ENCODE assay signal across 20 cellular contexts in the genomic region with DNA sequence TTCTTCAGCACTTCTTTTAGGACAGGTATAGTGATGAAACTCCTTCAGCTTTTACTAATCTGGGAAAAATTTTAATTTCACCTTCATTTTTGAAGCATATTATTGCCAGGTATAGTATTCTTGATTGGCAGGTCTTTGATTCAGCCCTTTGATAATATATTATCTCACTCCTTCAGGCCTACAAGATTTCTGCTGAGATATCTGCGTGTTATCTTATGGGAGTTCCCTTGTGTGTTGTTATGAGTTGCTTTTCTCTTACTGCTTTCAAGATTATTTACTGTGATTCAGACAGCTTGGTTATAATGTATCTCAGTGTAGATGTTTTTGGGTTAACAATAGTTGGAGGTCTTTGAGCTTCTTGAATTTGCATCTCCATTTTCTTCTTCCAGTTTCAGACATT.
DNase-seq lines count a peak whose midpoint lies in the region; ATAC-seq and TF ChIP-seq lines count a peak whose summit lies in the region.
"Had no signal": no experiment of that assay in that cellular context is flagged by ENCODE, and none has a peak within 500 bp of the region (broad histone marks: within the 10 kb centered on the region; RNA-seq: fewer than 3 reads in every experiment).

No MANE protein-coding gene starts in this region.

- ATAC-seq in activated naive CD8-positive, alpha-beta T cell treated with anti-CD3 and anti-CD28 coated beads, Interleukin-2, amount 50 U/mL, for 24 hours, result no peak
- ATAC-seq in foreskin keratinocyte, result no peak
- ATAC-seq: left cardiac atrium; right cardiac atrium; stimulated activated naive CD8-positive, alpha-beta T cell treated with anti-CD3 and anti-CD28 coated beads, Interleukin-15, amount 100 ng/mL, for 72 hours had no signal

- H3K79me2 ChIP-seq in Loucy (ENCODE audit: insufficient read depth, low read length), result peaks cover 68% of the 10 kb centered on the region

- peak overlapping the region; percentile 31 for H3K27ac ChIP-seq in neutrophil
- no peak overlapping the region for H3K27ac ChIP-seq in foreskin keratinocyte

- H3K9me2 ChIP-seq in Loucy (replicated peaks; ENCODE audit: low read depth, low read length), result no peaks in the 10 kb centered on the region
- H3K9me2 ChIP-seq: SK-N-SH had no signal

- H3K4me1 ChIP-seq in Loucy (ENCODE audit: insufficient read depth, low read length, poor library complexity, severe bottlenecking) (peaks cover 21% of the 10 kb centered on the region), neutrophil (ENCODE audit: control insufficient read depth in 1 of 2, insufficient read depth in 1 of 2, low read depth in 1 of 2, low read length in 1 of 2) (peaks cover 30 to 46% of the 10 kb centered on the region in 2 experiments), foreskin keratinocyte (peaks cover 5% of the 10 kb centered on the region)

- H3K27me3 ChIP-seq in Loucy (ENCODE audit: insufficient read depth, low read length, poor library complexity, severe bottlenecking), result no peaks in the 10 kb centered on the region
- no peaks in the 10 kb centered on the region for H3K27me3 ChIP-seq in neutrophil
- no peaks in the 10 kb centered on the region for H3K27me3 ChIP-seq in foreskin keratinocyte

- H3F3A ChIP-seq in Loucy (ENCODE audit: low read depth), result no peaks in the 10 kb centered on the region

- H3K36me3 Mint-ChIP-seq in activated T-cell treated with anti-CD3 and anti-CD28 coated beads, Interleukin-2, amount 50 U/mL, for 24 hours (ENCODE audit: low read depth), result peaks cover 91% of the 10 kb centered on the region
- H3K36me3 Mint-ChIP-seq in activated naive CD8-positive, alpha-beta T cell treated with anti-CD3 and anti-CD28 coated beads, Interleukin-2, amount 50 U/mL, for 24 hours (ENCODE audit: low read depth), result peaks cover 78% of the 10 kb centered on the region

- H3K27me3 Mint-ChIP-seq in activated T-cell treated with anti-CD3 and anti-CD28 coated beads, Interleukin-2, amount 50 U/mL, for 24 hours, result no peaks in the 10 kb centered on the region
- H3K27me3 Mint-ChIP-seq in activated naive CD8-positive, alpha-beta T cell treated with anti-CD3 and anti-CD28 coated beads, Interleukin-2, amount 50 U/mL, for 24 hours, result no peaks in the 10 kb centered on the region
- H3K27me3 Mint-ChIP-seq: stimulated activated naive CD8-positive, alpha-beta T cell treated with anti-CD3 and anti-CD28 coated beads, Interleukin-15, amount 100 ng/mL, for 72 hours; type B pancreatic cell had no signal

- H2AFZ ChIP-seq in Loucy (ENCODE audit: low read length), result no peak overlapping the region

- DNase-seq in activated T-cell treated with anti-CD3 and anti-CD28 coated beads, Interleukin-2, amount 50 U/mL, for 24 hours, result no peak
- DNase-seq in activated T-cell treated with anti-CD3 and anti-CD28 coated beads, Interleukin-2, amount 50 U/mL, for 1 hour, result no peak
- DNase-seq in activated naive CD8-positive, alpha-beta T cell treated with anti-CD3 and anti-CD28 coated beads, Interleukin-2, amount 50 U/mL, for 24 hours, result no peak
- DNase-seq in foreskin keratinocyte, result no peak
- no peak for DNase-seq in GOT3 (lab: John Stamatoyannopoulos, UW)
- no peak for DNase-seq in NCI-H82 (lab: John Stamatoyannopoulos, UW)
- DNase-seq: activated gamma-delta T cell treated with Interleukin-2 at 50 U/mL for 16 hours; DMS79 treated with DMSO at 0.1 percent for 48 hours; foreskin melanocyte; left cardiac atrium; midbrain; NCI-H1694 treated with DMSO at 0.1 percent for 48 hours; NCI-H345; right cardiac atrium; SK-N-SH; stimulated activated CD4-positive, alpha-beta T cell treated with anti-CD3 and anti-CD28 coated beads, Interleukin-15, amount 100 ng/mL, for 24 hours; stimulated activated naive CD8-positive, alpha-beta T cell treated with anti-CD3 and anti-CD28 coated beads, Interleukin-15, amount 100 ng/mL, for 72 hours had no signal

- H3K9me3 Mint-ChIP-seq in activated T-cell treated with anti-CD3 and anti-CD28 coated beads, Interleukin-2, amount 50 U/mL, for 24 hours, result peaks cover 15% of the 10 kb centered on the region
- H3K9me3 Mint-ChIP-seq in activated naive CD8-positive, alpha-beta T cell treated with anti-CD3 and anti-CD28 coated beads, Interleukin-2, amount 50 U/mL, for 24 hours, result peaks cover 11% of the 10 kb centered on the region
- H3K9me3 Mint-ChIP-seq: type B pancreatic cell had no signal

- no peak overlapping the region for H3K4me3 Mint-ChIP-seq in activated T-cell treated with anti-CD3 and anti-CD28 coated beads, Interleukin-2, amount 50 U/mL, for 24 hours
- H3K4me3 Mint-ChIP-seq in activated naive CD8-positive, alpha-beta T cell treated with anti-CD3 and anti-CD28 coated beads, Interleukin-2, amount 50 U/mL, for 24 hours, result peak overlapping the region; percentile 27
- H3K4me3 Mint-ChIP-seq: type B pancreatic cell had no signal

- peak overlapping the region; percentile 80 for H3K27ac Mint-ChIP-seq in activated T-cell treated with anti-CD3 and anti-CD28 coated beads, Interleukin-2, amount 50 U/mL, for 24 hours
- H3K27ac Mint-ChIP-seq in activated naive CD8-positive, alpha-beta T cell treated with anti-CD3 and anti-CD28 coated beads, Interleukin-2, amount 50 U/mL, for 24 hours, result peak overlapping the region; percentile 78
- H3K27ac Mint-ChIP-seq: type B pancreatic cell had no signal

- H4K20me1 ChIP-seq in Loucy (ENCODE audit: insufficient read depth, low read length, poor library complexity, severe bottlenecking), result peaks cover 51% of the 10 kb centered on the region

- H3K9me3 ChIP-seq in Loucy (ENCODE audit: insufficient read depth, low read depth, low read length), result no peaks in the 10 kb centered on the region
- no peaks in the 10 kb centered on the region for H3K9me3 ChIP-seq in neutrophil
- H3K9me3 ChIP-seq: SK-N-SH had no signal

- peaks cover 77% of the 10 kb centered on the region for H3K36me3 ChIP-seq in Loucy (ENCODE audit: insufficient read depth, low read length)
- H3K36me3 ChIP-seq in neutrophil, result peaks cover 35% of the 10 kb centered on the region

- peaks cover 67% of the 10 kb centered on the region for H3K4me1 Mint-ChIP-seq in activated T-cell treated with anti-CD3 and anti-CD28 coated beads, Interleukin-2, amount 50 U/mL, for 24 hours (ENCODE audit: low read depth)
- peaks cover 56% of the 10 kb centered on the region for H3K4me1 Mint-ChIP-seq in activated naive CD8-positive, alpha-beta T cell treated with anti-CD3 and anti-CD28 coated beads, Interleukin-2, amount 50 U/mL, for 24 hours

- no peak overlapping the region for H3K9ac ChIP-seq in Loucy (ENCODE audit: low read depth, low read length, poor library complexity, severe bottlenecking)
- H3K9ac ChIP-seq: SK-N-SH had no signal

- H3K4me3 ChIP-seq in Loucy (ENCODE audit: low read length, poor library complexity, severe bottlenecking) (no peak overlapping the region), neutrophil (ENCODE audit: low read depth in 1 of 2, low read length in 1 of 2) (no peak overlapping the region)

- H3K4me2 ChIP-seq in Loucy (ENCODE audit: low read depth, low read length, poor library complexity, severe bottlenecking), result peak overlapping the region; percentile 25
- H3K4me2 ChIP-seq: SK-N-SH had no signal

- TF ChIP-seq CTCF in Loucy (conservative IDR thresholded peaks at IDR 0.05; ENCODE audit: low read length) (no peak), neutrophil (IDR thresholded peaks at IDR 0.05) (no peak), foreskin keratinocyte (conservative IDR thresholded peaks at IDR 0.05) (no peak)
